In the genomic region with DNA sequence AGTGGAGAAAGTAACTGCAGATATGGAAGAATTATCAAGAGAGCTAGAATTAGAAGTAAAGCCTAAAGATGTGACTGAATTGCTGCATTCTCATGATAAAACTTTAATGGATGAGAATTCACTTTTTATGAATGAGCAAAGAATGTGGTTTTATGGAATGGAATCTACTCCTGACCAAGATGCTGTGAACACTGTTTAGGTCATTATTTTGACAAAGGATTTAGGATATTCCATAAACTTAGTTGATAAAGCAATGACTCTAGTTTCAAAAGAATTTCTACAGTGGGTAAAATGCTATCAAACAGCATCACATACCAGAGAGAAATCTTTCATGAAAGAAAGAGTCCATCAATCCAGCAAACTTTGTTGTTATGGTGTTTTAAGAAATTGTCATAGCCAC, we compare ENCODE assay signal across 21 cellular contexts.
DNase-seq lines count a peak whose midpoint lies in the region; ATAC-seq, FAIRE-seq and TF ChIP-seq lines count a peak whose summit lies in the region.
"Had no signal": no experiment of that assay in that cellular context is flagged by ENCODE, and none has a peak within 500 bp of the region (broad histone marks: within the 10 kb centered on the region; RNA-seq: fewer than 3 reads in every experiment).

No MANE protein-coding gene starts in this region.

- H3K36me3 Mint-ChIP-seq in astrocyte (ENCODE audit: low read depth, unreplicated experiment), result no peaks in the 10 kb centered on the region
- H3K36me3 Mint-ChIP-seq: IgD-negative memory B cell had no signal

- no peaks in the 10 kb centered on the region for H3K27me3 Mint-ChIP-seq in astrocyte (ENCODE audit: low read depth, unreplicated experiment)
- H3K27me3 Mint-ChIP-seq: IgD-negative memory B cell had no signal

- ATAC-seq in GM19455 (IDR thresholded peaks at IDR 0.05; ENCODE audit: unreplicated experiment) (no peak), HG03565 (IDR thresholded peaks at IDR 0.05; ENCODE audit: unreplicated experiment) (no peak)
- ATAC-seq: HCT116 had no signal

- no peak overlapping the region for H3K9ac ChIP-seq in astrocyte (ENCODE audit: low read length)

- H3K4me3 ChIP-seq in AG10803 (ENCODE audit: low read length) (no peak overlapping the region), astrocyte (ENCODE audit: insufficient read depth, low read depth, low read length) (no peak overlapping the region)
- H3K4me3 ChIP-seq: PC-9, SJSA1 had no signal

- no peak overlapping the region for H3K27ac ChIP-seq in astrocyte (ENCODE audit: low read depth, low read length)
- H3K27ac ChIP-seq: C4-2B, PC-9, SJSA1 had no signal

- peaks cover 1% of the 10 kb centered on the region for H3K9me3 Mint-ChIP-seq in astrocyte (ENCODE audit: unreplicated experiment)
- H3K9me3 Mint-ChIP-seq: IgD-negative memory B cell had no signal

- no peak for FAIRE-seq in astrocyte (lab: Jason Lieb, UNC)
- FAIRE-seq: A204.1 had no signal

- no peak overlapping the region for H2AFZ ChIP-seq in astrocyte (ENCODE audit: low read depth, low read length)
- H2AFZ ChIP-seq: PC-9 had no signal

- no peak overlapping the region for H3K4me2 ChIP-seq in astrocyte (ENCODE audit: low read length)
- H3K4me2 ChIP-seq: PC-9 had no signal

- H4K20me1 ChIP-seq in astrocyte (ENCODE audit: insufficient read depth, low read length), result no peaks in the 10 kb centered on the region

- no peaks in the 10 kb centered on the region for H3K79me2 ChIP-seq in astrocyte (ENCODE audit: insufficient read depth, low read length)

- TF ChIP-seq CTCF in AG10803 (conservative IDR thresholded peaks at IDR 0.05; ENCODE audit: low read length) (no peak), astrocyte (IDR thresholded peaks at IDR 0.05; ENCODE audit: insufficient read depth, low read depth, low read length) (no peak)

- DNase-seq in AG10803 (ENCODE audit: low read depth) (peak; percentile 0), HCEC 1CT (peak; percentile 2), astrocyte (ENCODE audit: low read depth) (peak; percentile 71), non-pigmented ciliary epithelial cell (ENCODE audit: low read depth) (peak; percentile 36), hypothalamus (lab: John Stamatoyannopoulos, UW) (no peak), NCI-H187 (lab: John Stamatoyannopoulos, UW) (no peak)
- DNase-seq: DMS 273 treated with DMSO at 0.1 percent for 48 hours, Kasumi-1, NCI-H1417, NCI-H2029, NCI-H510A, NCI-H82, PC-9, SW 1271 had no signal

- no peaks in the 10 kb centered on the region for H3K4me1 ChIP-seq in astrocyte (ENCODE audit: insufficient read depth, low read length)
- H3K4me1 ChIP-seq: SJSA1 had no signal

- H3K9me3 ChIP-seq in astrocyte (ENCODE audit: insufficient read depth, low read depth, low read length), result peaks cover 4% of the 10 kb centered on the region
- H3K9me3 ChIP-seq: SJSA1 had no signal

- H3K4me3 Mint-ChIP-seq in astrocyte (ENCODE audit: unreplicated experiment), result no peak overlapping the region
- H3K4me3 Mint-ChIP-seq: IgD-negative memory B cell had no signal

- peaks cover 2% of the 10 kb centered on the region for H3K4me1 Mint-ChIP-seq in astrocyte (ENCODE audit: low read depth, unreplicated experiment)
- H3K4me1 Mint-ChIP-seq: IgD-negative memory B cell had no signal

- no peak overlapping the region for H3K27ac Mint-ChIP-seq in astrocyte (ENCODE audit: unreplicated experiment)
- H3K27ac Mint-ChIP-seq: IgD-negative memory B cell had no signal

- no peaks in the 10 kb centered on the region for H3K36me3 ChIP-seq in astrocyte (ENCODE audit: insufficient read depth, low read length)
- H3K36me3 ChIP-seq: SJSA1 had no signal

- no peaks in the 10 kb centered on the region for H3K27me3 ChIP-seq in astrocyte (ENCODE audit: insufficient read depth, low read length)
- H3K27me3 ChIP-seq: SJSA1 had no signal

Comparison
In these comparisons a context has a peak if more than half of its experiments do, and no peak if none do; other contexts are left out.
1. DNase-seq: peak in AG10803 (single experiment), HCEC 1CT (single experiment), astrocyte (single experiment) and non-pigmented ciliary epithelial cell (single experiment); none in hypothalamus (0 of 51) and NCI-H187 (0 of 2).